Comparison of ENCODE assay signal across 1 cellular context in the genomic region with DNA sequence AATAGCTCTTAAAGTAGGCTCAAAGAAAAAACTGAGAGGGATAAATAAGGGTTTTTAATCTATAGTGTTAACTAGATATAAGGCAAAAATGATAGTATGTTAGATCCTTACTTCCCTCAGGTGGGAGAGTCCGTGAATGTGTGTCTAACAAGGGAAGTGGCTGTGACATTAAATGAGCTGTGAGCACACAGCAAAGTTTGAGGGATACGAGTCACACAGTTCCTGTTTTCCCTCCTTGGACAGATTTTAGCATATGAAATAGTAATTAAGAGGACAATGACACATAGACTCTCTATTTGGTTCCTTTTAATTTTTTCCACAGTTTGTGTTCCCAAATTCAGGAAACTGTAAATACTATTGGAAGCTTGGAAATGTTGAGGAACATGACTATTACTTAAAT.
TF ChIP-seq lines count a peak whose summit lies in the region.

No MANE protein-coding gene starts in this region.

TF ChIP-seq in IMR-90, 13 proteins besides CTCF, POLR2A, EP300 and RAD21 (continued from another document):
- TF ChIP-seq, protein P1, sequence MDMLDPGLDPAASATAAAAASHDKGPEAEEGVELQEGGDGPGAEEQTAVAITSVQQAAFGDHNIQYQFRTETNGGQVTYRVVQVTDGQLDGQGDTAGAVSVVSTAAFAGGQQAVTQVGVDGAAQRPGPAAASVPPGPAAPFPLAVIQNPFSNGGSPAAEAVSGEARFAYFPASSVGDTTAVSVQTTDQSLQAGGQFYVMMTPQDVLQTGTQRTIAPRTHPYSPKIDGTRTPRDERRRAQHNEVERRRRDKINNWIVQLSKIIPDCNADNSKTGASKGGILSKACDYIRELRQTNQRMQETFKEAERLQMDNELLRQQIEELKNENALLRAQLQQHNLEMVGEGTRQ (IDR thresholded peaks at IDR 0.05; ENCODE audit: low read depth, low read length), result no peak
- TF ChIP-seq FOS (IDR thresholded peaks at IDR 0.05; ENCODE audit: low read depth, low read length), result no peak
- TF ChIP-seq, protein P2, sequence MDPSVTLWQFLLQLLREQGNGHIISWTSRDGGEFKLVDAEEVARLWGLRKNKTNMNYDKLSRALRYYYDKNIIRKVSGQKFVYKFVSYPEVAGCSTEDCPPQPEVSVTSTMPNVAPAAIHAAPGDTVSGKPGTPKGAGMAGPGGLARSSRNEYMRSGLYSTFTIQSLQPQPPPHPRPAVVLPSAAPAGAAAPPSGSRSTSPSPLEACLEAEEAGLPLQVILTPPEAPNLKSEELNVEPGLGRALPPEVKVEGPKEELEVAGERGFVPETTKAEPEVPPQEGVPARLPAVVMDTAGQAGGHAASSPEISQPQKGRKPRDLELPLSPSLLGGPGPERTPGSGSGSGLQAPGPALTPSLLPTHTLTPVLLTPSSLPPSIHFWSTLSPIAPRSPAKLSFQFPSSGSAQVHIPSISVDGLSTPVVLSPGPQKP (IDR thresholded peaks at IDR 0.05; ENCODE audit: borderline replicate concordance, low read depth, low read length), result no peak
